Comparison of ENCODE assay signal across 24 cellular contexts in genomic region chr14:55936691-55937090, GRCh38.
DNase-seq lines count a peak whose midpoint lies in the region; ATAC-seq and TF ChIP-seq lines count a peak whose summit lies in the region.
"Had no signal": no experiment of that assay in that cellular context is flagged by ENCODE, and none has a peak within 500 bp of the region (broad histone marks: within the 10 kb centered on the region; RNA-seq: fewer than 3 reads in every experiment).

No MANE protein-coding gene starts in this region.

- H3K27ac ChIP-seq in esophagus muscularis mucosa (replicated peaks in 1 of 4), result no peak overlapping the region
- H3K27ac ChIP-seq: HL-60, KMS-11 had no signal

- no peaks in the 10 kb centered on the region for H3K27me3 ChIP-seq in esophagus muscularis mucosa

- H3K4me3 ChIP-seq in esophagus muscularis mucosa (no peak overlapping the region), retinal pigment epithelial cell (ENCODE audit: low read length) (no peak overlapping the region)

- no peak overlapping the region for H3K4me3 Mint-ChIP-seq in WTC11
- H3K4me3 Mint-ChIP-seq: CD8-positive, alpha-beta T cell had no signal

- peaks cover 0 to 9% (median 0%) of the 10 kb centered on the region in 4 donors for H3K4me1 ChIP-seq in esophagus muscularis mucosa

- TF ChIP-seq EP300 in esophagus muscularis mucosa (IDR thresholded peaks at IDR 0.05), result no peak

- no peak for TF ChIP-seq POLR2A in esophagus muscularis mucosa (IDR thresholded peaks at IDR 0.05; ENCODE audit: low read depth)

- no peaks in the 10 kb centered on the region for H3K36me3 ChIP-seq in esophagus muscularis mucosa

- WGBS in esophagus muscularis mucosa, result 63% methylated on average over 3 of the region's 3 CpGs

- peaks cover 27% of the 10 kb centered on the region for H3K36me3 Mint-ChIP-seq in WTC11
- H3K36me3 Mint-ChIP-seq: CD8-positive, alpha-beta T cell had no signal

- H3K9me3 ChIP-seq in esophagus muscularis mucosa, result peaks cover 0 to 7% (median 0%) of the 10 kb centered on the region in 4 donors

- peaks cover 41% of the 10 kb centered on the region for H3K9me3 Mint-ChIP-seq in WTC11
- H3K9me3 Mint-ChIP-seq: CD8-positive, alpha-beta T cell had no signal

- peak; percentile 84 for ATAC-seq in WTC11
- ATAC-seq: CD8-positive, alpha-beta T cell; PC-3 had no signal

- CTCF ChIA-PET in WTC11 (lab: Charles Lee), result no interaction called here

- DNase-seq in ELF-1 (ENCODE audit: low read depth, low spot score) (peak; percentile 44), WTC11 (ENCODE audit: low spot score) (peak; percentile 35), esophagus muscularis mucosa (ENCODE audit: extremely low spot score) (peak; percentile 60), retinal pigment epithelial cell (ENCODE audit: low read depth) (peak; percentile 58), hypothalamus (lab: John Stamatoyannopoulos, UW) (no peak), NCI-H2196 treated with DMSO at 0.1 percent for 48 hours (lab: John Stamatoyannopoulos, UW; ENCODE audit: unreplicated experiment) (no peak), NCI-H1105 (lab: John Stamatoyannopoulos, UW) (no peak)
- DNase-seq: 8988T; AML-193; C1 segment of cervical spinal cord; Calu3; CD8-positive, alpha-beta T cell; DMS153; GDM1; H7; NCI-H1105 treated with DMSO at 0.1 percent for 48 hours; NCI-H1694; NCI-H2081; NCI-H2171; NCI-H526 treated with DMSO at 0.1 percent for 48 hours; PC-3; Right ventricle myocardium superior had no signal

- H3K4me1 Mint-ChIP-seq in WTC11, result peaks cover 19% of the 10 kb centered on the region

- H3K27me3 Mint-ChIP-seq in WTC11 (ENCODE audit: low read depth), result no peaks in the 10 kb centered on the region; the same call in 1 of the 2 replicates

- POLR2A ChIA-PET in WTC11 (lab: Charles Lee), result no interaction called here

- no peak overlapping the region for H3K27ac Mint-ChIP-seq in WTC11
- H3K27ac Mint-ChIP-seq: CD8-positive, alpha-beta T cell had no signal

- intact Hi-C loops in esophagus muscularis mucosa (cut with DNase I), result no loop called here

- TF ChIP-seq CTCF in WTC11 (IDR thresholded peaks at IDR 0.05) (no peak), esophagus muscularis mucosa (IDR thresholded peaks at IDR 0.05) (no peak), retinal pigment epithelial cell (conservative IDR thresholded peaks at IDR 0.05; ENCODE audit: low read depth, low read length) (no peak)

TF ChIP-seq in WTC11, 78 proteins besides CTCF, POLR2A, EP300 and RAD21:
- TF ChIP-seq TP53 (CRISPR knock-in tag; IDR thresholded peaks at IDR 0.05), result no peak
- TF ChIP-seq ZNF416 (CRISPR knock-in tag; IDR thresholded peaks at IDR 0.05), result peak; percentile 98

Comparison
In these comparisons a context has a peak if more than half of its experiments do, and no peak if none do; other contexts are left out.
1. DNase-seq: peak in ELF-1 (single experiment), WTC11 (single experiment), esophagus muscularis mucosa (single experiment) and retinal pigment epithelial cell (single experiment); none in hypothalamus (0 of 51), NCI-H2196 treated with DMSO at 0.1 percent for 48 hours (single experiment) and NCI-H1105 (single experiment).